In genomic region chr19:15269806-15270205, GRCh38 we compare ENCODE assay signal across 31 cellular contexts. TPM values are rescaled to one million over a fixed set of nuclear protein-coding genes. Genes with fewer than 3 reads are reported as not detected.
DNase-seq lines count a peak whose midpoint lies in the region; ATAC-seq, FAIRE-seq and TF ChIP-seq lines count a peak whose summit lies in the region.
"Had no signal": no experiment of that assay in that cellular context is flagged by ENCODE, and none has a peak within 500 bp of the region (broad histone marks: within the 10 kb centered on the region; RNA-seq: fewer than 3 reads in every experiment).

No MANE protein-coding gene starts in this region.

- H3K9me3 ChIP-seq in trophoblast cell (ENCODE audit: insufficient read depth, low read depth, low read length) (no peaks in the 10 kb centered on the region), Karpas-422 (ENCODE audit: low read length) (no peaks in the 10 kb centered on the region), pancreas (no peaks in the 10 kb centered on the region)
- H3K9me3 ChIP-seq: A549, colonic mucosa, ovary, tibial artery had no signal

- no peaks in the 10 kb centered on the region for H3K9me2 ChIP-seq in Karpas-422 (replicated peaks; ENCODE audit: insufficient read depth, low read length)

- POLR2A ChIA-PET in RWPE1 (lab: Yijun Ruan, JAX; ENCODE audit: low non-redundant PET) = no interaction called here

- no peak for FAIRE-seq in pancreas (lab: Jason Lieb, UNC)
- FAIRE-seq: A549, GM12891, H54, RCC 7860 had no signal

- ATAC-seq in pancreas = no peak
- ATAC-seq: A549, left cardiac atrium had no signal

- no peak overlapping the region for H3K14ac ChIP-seq in trophoblast cell (ENCODE audit: low read length)

- no peak overlapping the region for H2AFZ ChIP-seq in trophoblast cell (ENCODE audit: insufficient read depth, low read length, poor library complexity)
- H2AFZ ChIP-seq in Karpas-422 (ENCODE audit: low read length) = no peak overlapping the region

- H3K79me2 ChIP-seq in trophoblast cell (ENCODE audit: control insufficient read depth, insufficient read depth, low read length, poor library complexity) (peaks cover 31% of the 10 kb centered on the region), Karpas-422 (ENCODE audit: low read length) (peaks cover 96% of the 10 kb centered on the region)

- no peak for DNase-seq in activated naive CD4-positive, alpha-beta T cell treated with anti-CD3 and anti-CD28 coated beads for 36 hours
- DNase-seq in RWPE1 (ENCODE audit: low spot score) (no peak), glutamatergic neuron (no peak), trophoblast cell (no peak), Karpas-422 (no peak), DMS114 treated with DMSO at 0.1 percent for 48 hours (lab: John Stamatoyannopoulos, UW; ENCODE audit: unreplicated experiment) (no peak), pancreas (no peak)
- DNase-seq: activated T-cell treated with anti-CD3 and anti-CD28 coated beads for 4 hours; AML-193; colonic mucosa; DMS153; effector CD4-positive, alpha-beta T cell; immature natural killer cell; KBM-7; left cardiac atrium; mesenchymal stem cell; NCI-H1105 treated with DMSO at 0.1 percent for 48 hours; NCI-H187 treated with DMSO at 0.1 percent for 48 hours; NCI-H2171; NCI-H510A; ovary; SIG-M5; tibial artery had no signal

- peaks cover 10 to 12% of the 10 kb centered on the region in 2 experiments for H3K4me1 ChIP-seq in trophoblast cell (ENCODE audit: control insufficient read depth in 1 of 2, insufficient read depth in 2 of 2, low read length in 2 of 2)
- no peaks in the 10 kb centered on the region for H3K4me1 ChIP-seq in Karpas-422 (ENCODE audit: low read length)
- peaks cover 31 to 60% (median 52%) of the 10 kb centered on the region in 3 donors for H3K4me1 ChIP-seq in pancreas

- TF ChIP-seq CTCF in RWPE1 (conservative IDR thresholded peaks at IDR 0.05; ENCODE audit: low read depth) (no peak), glutamatergic neuron (IDR thresholded peaks at IDR 0.05; ENCODE audit: partially characterized antibody, unreplicated experiment) (no peak), pancreas (IDR thresholded peaks at IDR 0.05) (no peak)

- H4K12ac ChIP-seq in trophoblast cell (ENCODE audit: low read depth, low read length) = no peak overlapping the region

- H2BK120ac ChIP-seq in trophoblast cell (ENCODE audit: insufficient read depth, low read length, poor library complexity) = no peak overlapping the region

- peaks cover 83% of the 10 kb centered on the region for H4K20me1 ChIP-seq in Karpas-422 (ENCODE audit: insufficient read depth, low read depth, low read length)

- peak overlapping the region; percentile 62 for H3K27ac Mint-ChIP-seq in activated naive CD4-positive, alpha-beta T cell treated with anti-CD3 and anti-CD28 coated beads, Interleukin-2, amount 50 U/mL, for 24 hours
- no peak overlapping the region for H3K27ac Mint-ChIP-seq in activated naive CD4-positive, alpha-beta T cell treated with anti-CD3 and anti-CD28 coated beads for 36 hours
- H3K27ac Mint-ChIP-seq in glutamatergic neuron (ENCODE audit: unreplicated experiment) = peak overlapping the region; percentile 75
- H3K27ac Mint-ChIP-seq: T-helper 2 cell treated with Interferon-gamma antibody and Interleukin-4, amounts not matched to agents 5 μg/mL and 100 μg/mL, for 36 hours had no signal

- H3K4me3 ChIP-seq in trophoblast cell (ENCODE audit: low read depth, low read length) = no peak overlapping the region
- no peak overlapping the region for H3K4me3 ChIP-seq in Karpas-422 (ENCODE audit: low read length)
- H3K4me3 ChIP-seq in pancreas = no peak overlapping the region
- H3K4me3 ChIP-seq: A549, colonic mucosa, ovary, skin epidermis, tibial artery had no signal

- H3K9ac ChIP-seq in trophoblast cell (ENCODE audit: low read length) (no peak overlapping the region), Karpas-422 (ENCODE audit: low read length) (no peak overlapping the region)

- no peaks in the 10 kb centered on the region for H3K9me3 Mint-ChIP-seq in activated naive CD4-positive, alpha-beta T cell treated with anti-CD3 and anti-CD28 coated beads, Interleukin-2, amount 50 U/mL, for 24 hours
- no peaks in the 10 kb centered on the region for H3K9me3 Mint-ChIP-seq in activated naive CD4-positive, alpha-beta T cell treated with anti-CD3 and anti-CD28 coated beads for 36 hours
- H3K9me3 Mint-ChIP-seq in glutamatergic neuron (ENCODE audit: unreplicated experiment) = peaks cover 29% of the 10 kb centered on the region
- H3K9me3 Mint-ChIP-seq: immature natural killer cell; T-helper 2 cell treated with Interferon-gamma antibody and Interleukin-4, amounts not matched to agents 5 μg/mL and 100 μg/mL, for 36 hours had no signal

- H3K27ac ChIP-seq in RWPE1 (peak overlapping the region; percentile 16; the same call in 1 of the 2 replicates), trophoblast cell (ENCODE audit: low read depth, low read length) (no peak overlapping the region), Karpas-422 (ENCODE audit: low read length) (no peak overlapping the region), pancreas (no peak overlapping the region)
- H3K27ac ChIP-seq: A549, colonic mucosa, ovary, tibial artery had no signal

- H3K4me1 Mint-ChIP-seq in activated naive CD4-positive, alpha-beta T cell treated with anti-CD3 and anti-CD28 coated beads, Interleukin-2, amount 50 U/mL, for 24 hours = peaks cover 58% of the 10 kb centered on the region
- H3K4me1 Mint-ChIP-seq in activated naive CD4-positive, alpha-beta T cell treated with anti-CD3 and anti-CD28 coated beads for 36 hours (ENCODE audit: low read depth) = peaks cover 16% of the 10 kb centered on the region
- H3K4me1 Mint-ChIP-seq in glutamatergic neuron (ENCODE audit: low read depth, unreplicated experiment) = peaks cover 66% of the 10 kb centered on the region

- H4K8ac ChIP-seq in trophoblast cell (ENCODE audit: low read depth, low read length) = no peak overlapping the region

- 100% methylated on average over 3 of the region's 6 CpGs for WGBS in trophoblast cell (ENCODE audit: extremely low coverage, insufficient coverage, insufficient read length)
- 69% methylated on average over 6 of the region's 6 CpGs for WGBS in pancreas, 2 donors

- H3K27me3 Mint-ChIP-seq in activated naive CD4-positive, alpha-beta T cell treated with anti-CD3 and anti-CD28 coated beads, Interleukin-2, amount 50 U/mL, for 24 hours = no peaks in the 10 kb centered on the region
- no peaks in the 10 kb centered on the region for H3K27me3 Mint-ChIP-seq in activated naive CD4-positive, alpha-beta T cell treated with anti-CD3 and anti-CD28 coated beads for 36 hours (ENCODE audit: low read depth)
- peaks cover 22% of the 10 kb centered on the region for H3K27me3 Mint-ChIP-seq in glutamatergic neuron (ENCODE audit: unreplicated experiment)

- no peak overlapping the region for H3K23ac ChIP-seq in trophoblast cell (ENCODE audit: low read length)

- H3K4me3 Mint-ChIP-seq in activated naive CD4-positive, alpha-beta T cell treated with anti-CD3 and anti-CD28 coated beads, Interleukin-2, amount 50 U/mL, for 24 hours = no peak overlapping the region
- no peak overlapping the region for H3K4me3 Mint-ChIP-seq in activated naive CD4-positive, alpha-beta T cell treated with anti-CD3 and anti-CD28 coated beads for 36 hours
- H3K4me3 Mint-ChIP-seq in glutamatergic neuron (ENCODE audit: unreplicated experiment) = no peak overlapping the region
- H3K4me3 Mint-ChIP-seq: immature natural killer cell; T-helper 2 cell treated with Interferon-gamma antibody and Interleukin-4, amounts not matched to agents 5 μg/mL and 100 μg/mL, for 36 hours had no signal

- no peaks in the 10 kb centered on the region for H3K27me3 ChIP-seq in trophoblast cell (ENCODE audit: insufficient read depth, low read length)
- H3K27me3 ChIP-seq in Karpas-422 (ENCODE audit: low read length) = no peaks in the 10 kb centered on the region
- no peaks in the 10 kb centered on the region for H3K27me3 ChIP-seq in pancreas
- H3K27me3 ChIP-seq: colonic mucosa, ovary, tibial artery had no signal

- H3K36me3 Mint-ChIP-seq in activated naive CD4-positive, alpha-beta T cell treated with anti-CD3 and anti-CD28 coated beads, Interleukin-2, amount 50 U/mL, for 24 hours = peaks cover 5% of the 10 kb centered on the region
- H3K36me3 Mint-ChIP-seq in activated naive CD4-positive, alpha-beta T cell treated with anti-CD3 and anti-CD28 coated beads for 36 hours (ENCODE audit: low read depth) = peaks cover 27% of the 10 kb centered on the region
- H3K36me3 Mint-ChIP-seq in glutamatergic neuron (ENCODE audit: unreplicated experiment) = peaks cover 14% of the 10 kb centered on the region

- no peak overlapping the region for H2BK12ac ChIP-seq in trophoblast cell (ENCODE audit: low read length)

- H3K4me2 ChIP-seq in trophoblast cell (ENCODE audit: low read length) (no peak overlapping the region), Karpas-422 (ENCODE audit: low read depth, low read length, poor library complexity, severe bottlenecking) (no peak overlapping the region)
- H3K4me2 ChIP-seq: A549 had no signal

- no peak overlapping the region for H2BK5ac ChIP-seq in trophoblast cell (ENCODE audit: low read depth, low read length, poor library complexity)

- H3K18ac ChIP-seq in trophoblast cell (ENCODE audit: low read length) = no peak overlapping the region

- no peak overlapping the region for H4K91ac ChIP-seq in trophoblast cell (ENCODE audit: low read depth, low read length)

- intact Hi-C loops in activated naive CD4-positive, alpha-beta T cell treated with anti-CD3 and anti-CD28 coated beads for 36 hours (cut with micrococcal nuclease) = no loop called here
- intact Hi-C loops in pancreas (cut with DNase I) = loop anchor here in 2 of 3 donors (10.0 kb wide), 3 partner anchors 45 to 285 kb away; no protein-coding TSS in a partner anchor

- CTCF ChIA-PET in activated naive CD4-positive, alpha-beta T cell treated with anti-CD3 and anti-CD28 coated beads for 36 hours (lab: Charles Lee) = no interaction called here
- CTCF ChIA-PET in RWPE1 (lab: Yijun Ruan, JAX) = interaction anchor here (0.6 kb wide), 1 partner anchor 9 kb away, joined by 3 read pairs; no protein-coding TSS in a partner anchor

- peak overlapping the region; percentile 14 for H3K4ac ChIP-seq in trophoblast cell (ENCODE audit: low read depth, low read length)

- no peaks in the 10 kb centered on the region for H3K79me1 ChIP-seq in trophoblast cell (ENCODE audit: low read length)

- H2AK5ac ChIP-seq in trophoblast cell (ENCODE audit: low read length) = no peak overlapping the region

- H3K36me3 ChIP-seq in trophoblast cell (ENCODE audit: control insufficient read depth in 1 of 2, insufficient read depth in 2 of 2, low read length in 2 of 2) (peaks cover 69 to 82% of the 10 kb centered on the region in 2 experiments), Karpas-422 (ENCODE audit: insufficient read depth, low read length) (peaks cover 23% of the 10 kb centered on the region; the same call in 1 of the 2 replicates), pancreas (peaks cover 0 to 9% (median 8%) of the 10 kb centered on the region in 3 donors)
- H3K36me3 ChIP-seq: ovary had no signal

RNA-seq across cellular contexts. Expression of gene EPHX3, which starts 37.6 kb away (rescaled TPM):
- not detected for total RNA-seq in activated naive CD4-positive, alpha-beta T cell treated with anti-CD3 and anti-CD28 coated beads for 36 hours
- total RNA-seq in glutamatergic neuron (ENCODE audit: unreplicated experiment) (0.61 TPM), pancreas (under 1 TPM in 4 of 6 donors, not detected in 2; 0.09 to 0.59 (median 0.17) TPM)
- polyA plus RNA-seq in trophoblast cell (2013) = 4.4 and 4.7 TPM in 2 replicates
- total RNA-seq in Karpas-422 (2014; rRNA removed; shearing (Covaris generic); ENCODE audit: low replicate concordance) = 0.11 and 1.6 TPM in 2 replicates
- under 1 TPM in 1 of 2 donors, not detected in 1; 0.16 TPM for polyA plus RNA-seq in pancreas
- total RNA-seq: glomerular endothelial cell had no signal
- polyA plus RNA-seq: immature natural killer cell had no signal
